In genomic region chr13:98202026-98202425, GRCh38 we compare ENCODE assay signal across 1 cellular context.
TF ChIP-seq lines count a peak whose summit lies in the region.

No MANE protein-coding gene starts in this region.

TF ChIP-seq in GM23338, 12 proteins besides CTCF, POLR2A, EP300 and RAD21 (continued from another document):
- TF ChIP-seq ZNF462 (CRISPR knock-in tag; IDR thresholded peaks at IDR 0.05) (no peak), ETS1 (IDR thresholded peaks at IDR 0.05) (no peak), JUNB (IDR thresholded peaks at IDR 0.05; ENCODE audit: unreplicated experiment) (no peak), POLR2AphosphoS5 (IDR thresholded peaks at IDR 0.05; ENCODE audit: low read depth) (no peak), NANOG (IDR thresholded peaks at IDR 0.05; ENCODE audit: borderline replicate concordance) (no peak), ZNF114 (CRISPR knock-in tag; IDR thresholded peaks at IDR 0.05) (no peak)
